21 cellular contexts compared by ENCODE assay signal in genomic region chr15:38685686-38686339, GRCh38.
DNase-seq lines count a peak whose midpoint lies in the region; ATAC-seq, FAIRE-seq and TF ChIP-seq lines count a peak whose summit lies in the region.
"Had no signal": no experiment of that assay in that cellular context is flagged by ENCODE, and none has a peak within 500 bp of the region (broad histone marks: within the 10 kb centered on the region; RNA-seq: fewer than 3 reads in every experiment).

No MANE protein-coding gene starts in this region.

- no peaks in the 10 kb centered on the region for H3K4me1 ChIP-seq in A549
- peaks cover 87% of the 10 kb centered on the region for H3K4me1 ChIP-seq in CD4-positive, alpha-beta memory T cell (ENCODE audit: insufficient read depth, low read length)
- H3K4me1 ChIP-seq in MM.1S (ENCODE audit: low read length), result no peaks in the 10 kb centered on the region
- H3K4me1 ChIP-seq: body of pancreas, colonic mucosa, transverse colon had no signal

- WGBS in A549 (ENCODE audit: missing lambda C conversion rate), result 85% methylated on average over 4 of the region's 4 CpGs

- H4K20me1 ChIP-seq in MM.1S (ENCODE audit: insufficient read depth, low read length), result no peaks in the 10 kb centered on the region

- H3K27ac ChIP-seq in A549, result no peak overlapping the region
- H3K27ac ChIP-seq in CD4-positive, alpha-beta memory T cell (ENCODE audit: low read depth, low read length), result peak overlapping the region; percentile 42
- H3K27ac ChIP-seq in MM.1S (ENCODE audit: low read length), result no peak overlapping the region
- H3K27ac ChIP-seq: body of pancreas, colonic mucosa, lower lobe of right lung, transverse colon had no signal

- H3K9me2 ChIP-seq in MM.1S (replicated peaks; ENCODE audit: insufficient read depth, low read length), result no peaks in the 10 kb centered on the region

- TF ChIP-seq RAD21 in A549 (conservative IDR thresholded peaks at IDR 0.05 in 1 of 2, IDR thresholded peaks at IDR 0.05 in 1 of 2), result no peak

- no peaks in the 10 kb centered on the region for H3K79me2 ChIP-seq in MM.1S (ENCODE audit: low read length)

- peak overlapping the region; percentile 78 to 97 (median 91) for H3K27ac Mint-ChIP-seq in CD4-positive, alpha-beta memory T cell
- H3K27ac Mint-ChIP-seq in activated CD8-positive, alpha-beta T cell treated with anti-CD3 and anti-CD28 coated beads for 36 hours, result peak overlapping the region; percentile 94
- H3K27ac Mint-ChIP-seq in effector memory CD8-positive, alpha-beta T cell, result peak overlapping the region; percentile 75 to 92
- H3K27ac Mint-ChIP-seq: stimulated activated memory B cell treated with anti-CD40 and anti-IgM and Interleukin-4, amounts not matched to agents 10 μg/mL and 1 μg/mL and 100 μg/mL, for 72 hours had no signal

- H3K9me3 ChIP-seq in A549 (no peaks in the 10 kb centered on the region), MM.1S (replicated peaks; ENCODE audit: insufficient read depth, low read length) (no peaks in the 10 kb centered on the region)
- no peaks in the 10 kb centered on the region for H3K9me3 ChIP-seq in CD4-positive, alpha-beta memory T cell (ENCODE audit: control insufficient read depth in 1 of 2, low read length in 2 of 2)
- H3K9me3 ChIP-seq: body of pancreas, colonic mucosa, lower lobe of right lung, transverse colon had no signal

- intact Hi-C loops in CD4-positive, alpha-beta memory T cell (cut with micrococcal nuclease), result no loop called here
- intact Hi-C loops in activated CD8-positive, alpha-beta T cell treated with anti-CD3 and anti-CD28 coated beads for 36 hours (cut with micrococcal nuclease), result loop anchor here (2.0 to 5.0 kb wide), 3 partner anchors 15 to 199 kb away; no protein-coding TSS in a partner anchor

- DNase-seq in A549 (ENCODE audit: low read depth in 1 of 2, low spot score in 1 of 2) (no peak), MM.1S (no peak), hippocampal formation (lab: John Stamatoyannopoulos, UW) (no peak), Kasumi-1 (lab: John Stamatoyannopoulos, UW) (no peak)
- peak; percentile 64 to 82 (median 75) for DNase-seq in CD4-positive, alpha-beta memory T cell
- DNase-seq in activated CD8-positive, alpha-beta T cell treated with anti-CD3 and anti-CD28 coated beads for 36 hours, result peak; percentile 60
- peak in 1 of 3 experiments; percentile 19 for DNase-seq in effector memory CD8-positive, alpha-beta T cell
- DNase-seq: activated effector memory CD4-positive, alpha-beta T cell treated with anti-CD3 and anti-CD28 coated beads, Interleukin-2, amount 50 U/mL, for 16 hours; body of pancreas; colonic mucosa; COR-L47; head of caudate nucleus; lower lobe of right lung; NCI-H1417; NCI-H510A treated with DMSO at 0.1 percent for 48 hours; right cardiac atrium; transverse colon had no signal

- H3K9me3 Mint-ChIP-seq in CD4-positive, alpha-beta memory T cell, result no peaks in the 10 kb centered on the region
- H3K9me3 Mint-ChIP-seq in activated CD8-positive, alpha-beta T cell treated with anti-CD3 and anti-CD28 coated beads for 36 hours, result no peaks in the 10 kb centered on the region
- H3K9me3 Mint-ChIP-seq in effector memory CD8-positive, alpha-beta T cell, result no peaks in the 10 kb centered on the region
- H3K9me3 Mint-ChIP-seq: stimulated activated memory B cell treated with anti-CD40 and anti-IgM and Interleukin-4, amounts not matched to agents 10 μg/mL and 1 μg/mL and 100 μg/mL, for 72 hours had no signal

- TF ChIP-seq CTCF in A549 (IDR thresholded peaks at IDR 0.05), result no peak
- TF ChIP-seq CTCF in activated CD8-positive, alpha-beta T cell treated with anti-CD3 and anti-CD28 coated beads for 36 hours (IDR thresholded peaks at IDR 0.05), result no peak
- no peak for TF ChIP-seq CTCF in MM.1S (IDR thresholded peaks at IDR 0.05; ENCODE audit: low read length)

- POLR2A ChIA-PET in A549 (lab: Yijun Ruan, JAX), result no interaction called here
- POLR2A ChIA-PET in CD4-positive, alpha-beta memory T cell (lab: Charles Lee; ENCODE audit: partially characterized antibody), result interaction anchor here (0.6 to 11.0 kb wide), 17 partner anchors 11 to 1622 kb away, joined by 3 to 452 read pairs (median 5); partner anchors contain the start of genes FAM98B, RASGRP1 and SPRED1
- POLR2A ChIA-PET in activated CD8-positive, alpha-beta T cell treated with anti-CD3 and anti-CD28 coated beads for 36 hours (lab: Charles Lee), result interaction anchor here (0.8 to 11.1 kb wide), 15 partner anchors 12 to 187 kb away, joined by 3 to 192 read pairs (median 4); partner anchors contain the start of gene RASGRP1

- no peaks in the 10 kb centered on the region for H3K27me3 Mint-ChIP-seq in CD4-positive, alpha-beta memory T cell
- H3K27me3 Mint-ChIP-seq in activated CD8-positive, alpha-beta T cell treated with anti-CD3 and anti-CD28 coated beads for 36 hours, result no peaks in the 10 kb centered on the region
- no peaks in the 10 kb centered on the region for H3K27me3 Mint-ChIP-seq in effector memory CD8-positive, alpha-beta T cell
- H3K27me3 Mint-ChIP-seq: stimulated activated memory B cell treated with anti-CD40 and anti-IgM and Interleukin-4, amounts not matched to agents 10 μg/mL and 1 μg/mL and 100 μg/mL, for 72 hours had no signal

- no peaks in the 10 kb centered on the region for H3K36me3 ChIP-seq in CD4-positive, alpha-beta memory T cell (ENCODE audit: insufficient read depth, low read length)
- no peaks in the 10 kb centered on the region for H3K36me3 ChIP-seq in MM.1S (replicated peaks; ENCODE audit: insufficient read depth, low read length)
- H3K36me3 ChIP-seq: colonic mucosa, lower lobe of right lung, transverse colon had no signal

- FAIRE-seq in A549 (lab: Jason Lieb, UNC), result no peak
- FAIRE-seq: GM18507 had no signal

- no peaks in the 10 kb centered on the region for H3K36me3 Mint-ChIP-seq in CD4-positive, alpha-beta memory T cell
- H3K36me3 Mint-ChIP-seq in activated CD8-positive, alpha-beta T cell treated with anti-CD3 and anti-CD28 coated beads for 36 hours (ENCODE audit: low read depth), result no peaks in the 10 kb centered on the region
- H3K36me3 Mint-ChIP-seq in effector memory CD8-positive, alpha-beta T cell (ENCODE audit: insufficient read depth), result peaks cover 2% of the 10 kb centered on the region
- H3K36me3 Mint-ChIP-seq: stimulated activated memory B cell treated with anti-CD40 and anti-IgM and Interleukin-4, amounts not matched to agents 10 μg/mL and 1 μg/mL and 100 μg/mL, for 72 hours had no signal

- H3K4me3 ChIP-seq in A549, result no peak overlapping the region
- peak overlapping the region in 1 of 2 donors; percentile 15 for H3K4me3 ChIP-seq in CD4-positive, alpha-beta memory T cell (ENCODE audit: low read length in 2 of 2)
- H3K4me3 ChIP-seq in MM.1S (ENCODE audit: low read length), result no peak overlapping the region
- H3K4me3 ChIP-seq: body of pancreas, colonic mucosa, lower lobe of right lung, transverse colon had no signal

- no peaks in the 10 kb centered on the region for H3F3A ChIP-seq in MM.1S (ENCODE audit: insufficient read depth, low read length)

- no peak overlapping the region for H2AFZ ChIP-seq in MM.1S (ENCODE audit: low read length)

- no peaks in the 10 kb centered on the region for H3K27me3 ChIP-seq in CD4-positive, alpha-beta memory T cell (ENCODE audit: insufficient read depth, low read length)
- no peaks in the 10 kb centered on the region for H3K27me3 ChIP-seq in MM.1S (replicated peaks; ENCODE audit: insufficient read depth, low read length)
- H3K27me3 ChIP-seq: body of pancreas, colonic mucosa, transverse colon had no signal

- no peak overlapping the region for H3K9ac ChIP-seq in MM.1S (ENCODE audit: low read length)

- H3K4me1 Mint-ChIP-seq in CD4-positive, alpha-beta memory T cell, result peaks cover 75 to 87% (median 82%) of the 10 kb centered on the region in 4 donors
- H3K4me1 Mint-ChIP-seq in activated CD8-positive, alpha-beta T cell treated with anti-CD3 and anti-CD28 coated beads for 36 hours (ENCODE audit: low read depth), result peaks cover 89% of the 10 kb centered on the region
- peaks cover 69 to 73% of the 10 kb centered on the region in 2 donors for H3K4me1 Mint-ChIP-seq in effector memory CD8-positive, alpha-beta T cell (ENCODE audit: low read depth in 2 of 2)

- TF ChIP-seq EP300 in A549 (IDR thresholded peaks at IDR 0.05), result no peak

- ATAC-seq in A549 (no peak), GM18907 (IDR thresholded peaks at IDR 0.05; ENCODE audit: unreplicated experiment) (no peak)
- ATAC-seq in activated CD8-positive, alpha-beta T cell treated with anti-CD3 and anti-CD28 coated beads for 36 hours, result peak; percentile 61
- peak; percentile 47 for ATAC-seq in effector memory CD8-positive, alpha-beta T cell (replicated peaks)
- ATAC-seq: body of pancreas; lower lobe of right lung; right cardiac atrium; SK-N-SH treated with all-trans-retinoic acid at 6 μM for 48 hours; stimulated activated memory B cell treated with anti-CD40 and anti-IgM and Interleukin-4, amounts not matched to agents 10 μg/mL and 1 μg/mL and 100 μg/mL, for 72 hours had no signal

- no peak for TF ChIP-seq POLR2A in A549 (IDR thresholded peaks at IDR 0.05; ENCODE audit: low read length)

- peak overlapping the region; percentile 27 to 78 (median 74) for H3K4me3 Mint-ChIP-seq in CD4-positive, alpha-beta memory T cell
- H3K4me3 Mint-ChIP-seq in activated CD8-positive, alpha-beta T cell treated with anti-CD3 and anti-CD28 coated beads for 36 hours, result peak overlapping the region; percentile 51
- peak overlapping the region; percentile 47 to 55 for H3K4me3 Mint-ChIP-seq in effector memory CD8-positive, alpha-beta T cell
- H3K4me3 Mint-ChIP-seq: stimulated activated memory B cell treated with anti-CD40 and anti-IgM and Interleukin-4, amounts not matched to agents 10 μg/mL and 1 μg/mL and 100 μg/mL, for 72 hours had no signal

- CTCF ChIA-PET in A549 (lab: Yijun Ruan, JAX), result interaction anchor here (6.2 kb wide), 1 partner anchor 122 kb away, joined by 40 read pairs; the partner anchor contains the start of gene RASGRP1
- CTCF ChIA-PET in CD4-positive, alpha-beta memory T cell (lab: Charles Lee; ENCODE audit: partially characterized antibody), result interaction anchor here (1.0 to 19.6 kb wide), 16 partner anchors 13 to 1100 kb away, joined by 3 to 717 read pairs (median 40); partner anchors contain the start of genes FAM98B and RASGRP1
- CTCF ChIA-PET in activated CD8-positive, alpha-beta T cell treated with anti-CD3 and anti-CD28 coated beads for 36 hours (lab: Charles Lee), result interaction anchor here (0.6 to 12.1 kb wide), 20 partner anchors 8 to 244 kb away, joined by 3 to 464 read pairs (median 28); partner anchors contain the start of genes FAM98B and RASGRP1

- H3K4me2 ChIP-seq in A549, result no peak overlapping the region
- no peak overlapping the region for H3K4me2 ChIP-seq in MM.1S (ENCODE audit: low read depth, low read length)

TF ChIP-seq in A549, 52 proteins besides CTCF, POLR2A, EP300 and RAD21:
- TF ChIP-seq MAFK (IDR thresholded peaks at IDR 0.05; ENCODE audit: partially characterized antibody), result peak; percentile 61
- no peak for TF ChIP-seq SMC3 (IDR thresholded peaks at IDR 0.05)

Comparison
In these comparisons a context has a peak if more than half of its experiments do, and no peak if none do; other contexts are left out.
1. ATAC-seq: peak in activated CD8-positive, alpha-beta T cell treated with anti-CD3 and anti-CD28 coated beads for 36 hours (single experiment) and effector memory CD8-positive, alpha-beta T cell (single experiment); none in A549 (0 of 2) and GM18907 (single experiment).
2. DNase-seq: peak in CD4-positive, alpha-beta memory T cell (5 of 5) and activated CD8-positive, alpha-beta T cell treated with anti-CD3 and anti-CD28 coated beads for 36 hours (single experiment); none in A549 (0 of 2), MM.1S (single experiment), hippocampal formation (0 of 2) and Kasumi-1 (0 of 2).
3. Peak in every context shown above with its lines, with median percentiles within 50 percentile points of each other: H3K27ac Mint-ChIP-seq and H3K4me3 Mint-ChIP-seq.